8 cellular contexts compared by ENCODE assay signal in the genomic region with DNA sequence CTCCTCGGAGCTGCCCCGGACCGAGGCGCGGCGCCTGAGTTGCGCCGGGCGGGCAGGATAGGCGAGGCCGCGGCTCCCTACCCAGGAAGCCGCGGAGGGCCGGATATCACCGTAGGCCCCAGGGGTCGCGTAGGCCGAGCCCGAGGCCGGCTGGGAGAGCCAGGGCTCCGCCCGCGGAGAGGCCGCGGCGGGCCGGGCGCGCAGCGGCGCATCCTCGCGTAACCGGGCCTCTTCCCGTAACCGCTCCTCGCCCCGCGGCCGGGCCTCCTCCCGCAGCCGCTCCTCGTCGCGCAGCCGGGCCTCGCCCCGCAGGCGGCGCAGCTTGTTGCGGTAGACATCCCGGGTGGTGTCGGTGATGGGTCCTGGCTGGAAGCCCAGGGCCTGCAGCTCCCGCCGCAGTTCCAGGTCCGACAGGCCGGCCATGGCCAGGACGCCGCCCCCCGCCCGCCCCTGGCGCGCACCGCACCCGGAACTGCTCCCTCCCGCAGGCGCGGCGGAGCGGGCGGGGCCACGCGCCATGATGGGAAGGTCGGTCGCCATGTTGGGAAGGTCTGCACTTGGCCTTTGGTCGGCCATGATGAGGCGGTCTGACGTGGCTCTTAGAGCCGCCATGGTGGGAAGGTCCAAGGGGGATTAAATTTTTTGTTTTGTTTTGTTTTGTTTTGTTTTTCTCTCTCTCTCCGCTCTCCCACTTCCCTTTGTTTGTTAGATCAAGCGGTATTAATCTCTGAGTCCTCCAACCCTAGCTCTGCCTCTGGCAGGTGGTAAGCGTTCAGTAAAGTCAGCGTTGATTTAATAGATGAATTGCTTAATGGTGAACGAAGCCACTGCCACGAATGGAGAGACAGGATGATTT. TPM values are rescaled to one million over a fixed set of nuclear protein-coding genes. Genes with fewer than 3 reads are reported as not detected.
DNase-seq lines count a peak whose midpoint lies in the region; ATAC-seq lines count a peak whose summit lies in the region.

Gene LEMD2, minus strand, starts transcription at position 437 of the 856 bp plus-strand sequence. Its CDS starts 14 bp downstream, at position 423.

- intact Hi-C loops in CD4-positive, alpha-beta memory T cell (cut with micrococcal nuclease) = loop anchor here (1.0 to 2.0 kb wide), 4 partner anchors 68 to 638 kb away; partner anchors contain the start of genes RPS10 and UQCC2

- H3K4me3 ChIP-seq in CD4-positive, alpha-beta memory T cell (ENCODE audit: low read length in 2 of 2) = peak within 1 kb of the TSS; percentile 48 to 77

- peaks cover 35 to 53% (median 45%) of the 10 kb centered on the region in 4 donors for H3K4me1 Mint-ChIP-seq in CD4-positive, alpha-beta memory T cell

- H3K4me1 ChIP-seq in CD4-positive, alpha-beta memory T cell (ENCODE audit: insufficient read depth, low read length) = peaks cover 42% of the 10 kb centered on the region

- DNase-seq in CD4-positive, alpha-beta memory T cell = peak; percentile 88 to 94 (median 90)
- DNase-seq in HPDE6-E6E7 (ENCODE audit: extremely low spot score) = peak; percentile 85
- DNase-seq in NK-92 (lab: John Stamatoyannopoulos, UW; ENCODE audit: unreplicated experiment) = peak; percentile 30
- peak; percentile 76 to 89 for DNase-seq in activated CD8-positive, alpha-beta memory T cell treated with anti-CD3 and anti-CD28 coated beads for 1 hour (ENCODE audit: extremely low read depth in 1 of 2, low read depth in 1 of 2)
- DNase-seq in effector CD4-positive, alpha-beta T cell = peak; percentile 88
- peak; percentile 95 to 96 for DNase-seq in lung microvascular endothelial cell (ENCODE audit: low read depth in 2 of 2)
- peak; percentile 84 to 90 (median 88) for DNase-seq in stimulated activated CD4-positive, alpha-beta T cell treated with anti-CD3 and anti-CD28 coated beads, TNF-alpha, amount 100 ng/mL, for 4 hours (ENCODE audit: low read depth in 3 of 3)

- no peaks in the 10 kb centered on the region for H3K9me3 Mint-ChIP-seq in CD4-positive, alpha-beta memory T cell

- POLR2A ChIA-PET in CD4-positive, alpha-beta memory T cell (lab: Charles Lee; ENCODE audit: partially characterized antibody) = interaction anchor here (0.6 to 3.0 kb wide), 14 partner anchors 11 to 435 kb away, joined by 3 to 35 read pairs (median 4); partner anchors contain the start of gene ITPR3

- peaks cover 21% of the 10 kb centered on the region for H3K36me3 ChIP-seq in CD4-positive, alpha-beta memory T cell (ENCODE audit: insufficient read depth, low read length)

- peak within 1 kb of the TSS; percentile 90 to 100 (median 98) for H3K4me3 Mint-ChIP-seq in CD4-positive, alpha-beta memory T cell

- peaks cover 20 to 40% of the 10 kb centered on the region in 2 donors for H3K36me3 Mint-ChIP-seq in CD4-positive, alpha-beta memory T cell

- peak within 1 kb of the TSS; percentile 90 for H3K27ac ChIP-seq in CD4-positive, alpha-beta memory T cell (ENCODE audit: low read depth, low read length)

- CTCF ChIA-PET in CD4-positive, alpha-beta memory T cell (lab: Charles Lee; ENCODE audit: partially characterized antibody) = interaction anchor here (1.6 to 5.8 kb wide), 2 partner anchors 18 to 236 kb away, joined by 5 to 31 read pairs; no protein-coding TSS in a partner anchor

- no peaks in the 10 kb centered on the region for H3K9me3 ChIP-seq in CD4-positive, alpha-beta memory T cell (ENCODE audit: control insufficient read depth in 1 of 2, low read length in 2 of 2)

- peak within 1 kb of the TSS; percentile 90 to 100 (median 99) for H3K27ac Mint-ChIP-seq in CD4-positive, alpha-beta memory T cell

- H3K27me3 Mint-ChIP-seq in CD4-positive, alpha-beta memory T cell = peaks cover 0 to 5% of the 10 kb centered on the region in 2 donors

- H3K27me3 ChIP-seq in CD4-positive, alpha-beta memory T cell (ENCODE audit: insufficient read depth, low read length) = no peaks in the 10 kb centered on the region

- ATAC-seq in GM19463 (IDR thresholded peaks at IDR 0.05; ENCODE audit: unreplicated experiment) = peak; percentile 91

RNA-seq across cellular contexts. Expression of gene LEMD2, which starts in this region (rescaled TPM):
- total RNA-seq in CD4-positive, alpha-beta memory T cell = 100 to 1,000 TPM; 115 to 126 TPM
- 10 to 100 TPM; 13.5 to 44.6 TPM for polyA plus RNA-seq in CD4-positive, alpha-beta memory T cell
- total RNA-seq in lung microvascular endothelial cell = 27.9 and 34.3 TPM in 2 replicates

Comparison
In these comparisons a context has a peak if more than half of its experiments do, and no peak if none do; other contexts are left out.
1. Peak in every context shown above with its lines: DNase-seq, ATAC-seq, H3K4me3 ChIP-seq and H3K27ac ChIP-seq.
2. DNase-seq: peak in every context shown above with its lines; median percentile 96 in lung microvascular endothelial cell; 90 in CD4-positive, alpha-beta memory T cell; 88 in effector CD4-positive, alpha-beta T cell; 88 in stimulated activated CD4-positive, alpha-beta T cell treated with anti-CD3 and anti-CD28 coated beads, TNF-alpha, amount 100 ng/mL, for 4 hours; 85 in HPDE6-E6E7; 82 in activated CD8-positive, alpha-beta memory T cell treated with anti-CD3 and anti-CD28 coated beads for 1 hour; 30 in NK-92.